ENCODE assay signal across 9 cellular contexts in the genomic region with DNA sequence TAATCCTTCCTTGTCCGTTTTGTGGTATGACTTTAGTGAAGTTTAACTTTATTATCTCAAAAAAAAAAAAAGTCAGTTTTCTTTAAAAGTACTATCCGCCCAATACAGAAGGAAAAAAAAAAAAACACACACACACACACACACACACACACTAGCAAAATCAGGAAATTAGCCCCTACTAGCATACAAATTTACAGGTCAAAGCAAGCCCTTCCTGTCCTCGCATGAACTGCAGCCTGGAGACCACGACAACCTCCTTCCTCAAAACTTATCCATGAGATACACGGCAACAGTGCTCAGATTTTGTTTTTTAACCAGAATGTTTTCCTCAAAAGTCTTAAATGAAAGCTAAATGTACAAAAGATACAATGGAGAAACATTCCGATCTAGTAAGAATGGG. TPM values are rescaled to one million over a fixed set of nuclear protein-coding genes. Genes with fewer than 3 reads are reported as not detected.
A peak's percentile ranks its signal among the peaks of the same experiment; 100 is the strongest.
DNase-seq lines count a peak whose midpoint lies in the region; FAIRE-seq and TF ChIP-seq lines count a peak whose summit lies in the region.
"Had no signal": no experiment of that assay in that cellular context is flagged by ENCODE, and none has a peak within 500 bp of the region (broad histone marks: within the 10 kb centered on the region; RNA-seq: fewer than 3 reads in every experiment).

No MANE protein-coding gene starts in this region.

- H4K20me1 ChIP-seq in OCI-LY1 (ENCODE audit: insufficient read depth, low read length) (no peaks in the 10 kb centered on the region), endothelial cell of umbilical vein (replicated peaks; ENCODE audit: control insufficient read depth, extremely low read depth, insufficient read depth, low read length) (no peaks in the 10 kb centered on the region)

- CTCF ChIA-PET in endothelial cell of umbilical vein (lab: Charles Lee), result no interaction called here

- dilution Hi-C loops in endothelial cell of umbilical vein (cut with MboI; ENCODE audit: extremely low pct_ligation_motif_present, low sequenced_read_pairs), result no loop called here

- H3K27ac ChIP-seq in OCI-LY1 (ENCODE audit: low read depth, low read length, poor library complexity, severe bottlenecking) (peak overlapping the region; percentile 91), endothelial cell of umbilical vein (ENCODE audit: insufficient read depth, low read depth, low read length) (peak overlapping the region; percentile 37)

- H3K27ac Mint-ChIP-seq in progenitor cell of endocrine pancreas, result peak overlapping the region; percentile 68

- H3K36me3 ChIP-seq in OCI-LY1 (ENCODE audit: insufficient read depth, low read length) (peaks cover 13% of the 10 kb centered on the region), endothelial cell of umbilical vein (ENCODE audit: control insufficient read depth in 2 of 2, extremely low read depth in 1 of 2, insufficient read depth in 2 of 2, low read length in 2 of 2) (no peaks in the 10 kb centered on the region)

- DNase-seq in SIG-M5 treated with dmso at 0.1 percent for 504 hours (lab: John Stamatoyannopoulos, UW; ENCODE audit: unreplicated experiment) (peak; percentile 50), SIG-M5 (lab: John Stamatoyannopoulos, UW) (no peak), endothelial cell of umbilical vein (ENCODE audit: low read depth, low spot score) (peak; percentile 71), progenitor cell of endocrine pancreas (ENCODE audit: low spot score, unreplicated experiment) (no peak), NCI-H1930 (lab: John Stamatoyannopoulos, UW) (no peak), dedifferentiated amniotic fluid mesenchymal stem cell (ENCODE audit: extremely low spot score) (no peak), GM13976 (ENCODE audit: low spot score) (no peak)
- DNase-seq: NCI-H2107 had no signal

- no TSS peak for BruUV-seq in endothelial cell of umbilical vein (replicated peaks; lab: Mats Ljungman, UMichigan)

- TF ChIP-seq CTCF in OCI-LY1 (IDR thresholded peaks at IDR 0.05; ENCODE audit: low read length) (no peak), endothelial cell of umbilical vein (IDR thresholded peaks at IDR 0.05; ENCODE audit: extremely low read depth in 1 of 2, insufficient read depth in 1 of 2, low read depth in 1 of 2, low read length in 2 of 2) (no peak), progenitor cell of endocrine pancreas (IDR thresholded peaks at IDR 0.05; ENCODE audit: unreplicated experiment) (no peak), GM13976 (IDR thresholded peaks at IDR 0.05; ENCODE audit: borderline replicate concordance, control extremely low read depth, extremely low read depth, insufficient read depth, missing control alignments) (no peak)

- H3K9ac ChIP-seq in OCI-LY1 (ENCODE audit: low read length) (peak overlapping the region; percentile 42), endothelial cell of umbilical vein (replicated peaks; ENCODE audit: extremely low read depth, insufficient read depth, low read length) (no peak overlapping the region)

- H3K9me3 Mint-ChIP-seq in progenitor cell of endocrine pancreas (ENCODE audit: low read depth), result no peaks in the 10 kb centered on the region

- peaks cover 21% of the 10 kb centered on the region for H3K4me1 Mint-ChIP-seq in progenitor cell of endocrine pancreas (ENCODE audit: low read depth)

- TF ChIP-seq POLR2A in endothelial cell of umbilical vein (IDR thresholded peaks at IDR 0.05; ENCODE audit: low read depth, low read length), result no peak

- in situ Hi-C loops in GM13976 (cut with MboI; ENCODE audit: low sequenced_read_pairs, unreplicated experiment), result no loop called here

- H3K9me1 ChIP-seq in endothelial cell of umbilical vein (replicated peaks; ENCODE audit: control insufficient read depth, extremely low read depth, insufficient read depth, low read length), result no peaks in the 10 kb centered on the region

- intact Hi-C loops in endothelial cell of umbilical vein (cut with micrococcal nuclease), result loop anchor here (1.0 to 2.0 kb wide), 2 partner anchors 8 to 16 kb away; a partner anchor contains a TSS

- H3K36me3 Mint-ChIP-seq in progenitor cell of endocrine pancreas (ENCODE audit: insufficient read depth), result peaks cover 15% of the 10 kb centered on the region

- H3K9me3 ChIP-seq in OCI-LY1 (ENCODE audit: low read length), result no peaks in the 10 kb centered on the region
- no peaks in the 10 kb centered on the region for H3K9me3 ChIP-seq in endothelial cell of umbilical vein (replicated peaks; ENCODE audit: control insufficient read depth, insufficient read depth, low read length)

- no peaks in the 10 kb centered on the region for H3K27me3 Mint-ChIP-seq in progenitor cell of endocrine pancreas

- H3K9me2 ChIP-seq in OCI-LY1 (ENCODE audit: low read depth, low read length), result no peaks in the 10 kb centered on the region

- H2AFZ ChIP-seq in OCI-LY1 (ENCODE audit: low read length) (no peak overlapping the region), endothelial cell of umbilical vein (ENCODE audit: low read depth, low read length) (no peak overlapping the region)

- H3K4me3 ChIP-seq in OCI-LY1 (ENCODE audit: low read depth, low read length, poor library complexity, severe bottlenecking) (peak overlapping the region; percentile 42), endothelial cell of umbilical vein (replicated peaks in 1 of 3; ENCODE audit: insufficient read depth in 1 of 3, low read depth in 1 of 3, low read length in 3 of 3) (no peak overlapping the region)

- H3K4me2 ChIP-seq in OCI-LY1 (ENCODE audit: low read length), result peak overlapping the region; percentile 64
- peak overlapping the region; percentile 78 for H3K4me2 ChIP-seq in endothelial cell of umbilical vein (ENCODE audit: insufficient read depth, low read length)

- H3K4me1 ChIP-seq in OCI-LY1 (ENCODE audit: insufficient read depth, low read length, severe bottlenecking) (peaks cover 55% of the 10 kb centered on the region), endothelial cell of umbilical vein (ENCODE audit: control insufficient read depth, extremely low read depth, insufficient read depth, low read length) (peaks cover 17% of the 10 kb centered on the region)

- H3K4me3 Mint-ChIP-seq in progenitor cell of endocrine pancreas (ENCODE audit: low read depth), result no peak overlapping the region

- peaks cover 65% of the 10 kb centered on the region for H3K79me2 ChIP-seq in OCI-LY1 (ENCODE audit: insufficient read depth, low read length)
- peaks cover 84% of the 10 kb centered on the region for H3K79me2 ChIP-seq in endothelial cell of umbilical vein (ENCODE audit: control insufficient read depth, insufficient read depth, low read length)

- POLR2A ChIA-PET in endothelial cell of umbilical vein (lab: Charles Lee), result interaction anchor here (0.8 kb wide), 1 partner anchor 182 kb away, joined by 8 read pairs; a partner anchor contains a TSS

- H3K27me3 ChIP-seq in OCI-LY1 (ENCODE audit: insufficient read depth, low read length), result no peaks in the 10 kb centered on the region
- no peaks in the 10 kb centered on the region for H3K27me3 ChIP-seq in endothelial cell of umbilical vein (ENCODE audit: control insufficient read depth in 2 of 2, insufficient read depth in 2 of 2, low read length in 2 of 2)

- no peaks in the 10 kb centered on the region for H3F3A ChIP-seq in OCI-LY1 (ENCODE audit: insufficient read depth, low read length)

- FAIRE-seq in endothelial cell of umbilical vein (lab: Jason Lieb, UNC), result no peak

TF ChIP-seq in endothelial cell of umbilical vein, 7 proteins besides CTCF, POLR2A, EP300 and RAD21:
- no peak for TF ChIP-seq POLR2AphosphoS5 (IDR thresholded peaks at IDR 0.05; ENCODE audit: insufficient read depth, low read depth, low read length)
- no peak for TF ChIP-seq FOS (IDR thresholded peaks at IDR 0.05; ENCODE audit: borderline replicate concordance, insufficient read depth, low read length)
- TF ChIP-seq GATA2 (IDR thresholded peaks at IDR 0.05; ENCODE audit: insufficient read depth, insufficient read length, low read depth, low read length), result no peak
- TF ChIP-seq MYC (IDR thresholded peaks at IDR 0.05; ENCODE audit: low read depth, low read length), result no peak
- no peak for TF ChIP-seq EZH2 (IDR thresholded peaks at IDR 0.05; ENCODE audit: borderline replicate concordance, low read depth, low read length, severe bottlenecking)
- TF ChIP-seq, protein P1, sequence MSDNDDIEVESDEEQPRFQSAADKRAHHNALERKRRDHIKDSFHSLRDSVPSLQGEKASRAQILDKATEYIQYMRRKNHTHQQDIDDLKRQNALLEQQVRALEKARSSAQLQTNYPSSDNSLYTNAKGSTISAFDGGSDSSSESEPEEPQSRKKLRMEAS (IDR thresholded peaks at IDR 0.05; ENCODE audit: insufficient read depth, insufficient read length), result no peak
- TF ChIP-seq JUN (IDR thresholded peaks at IDR 0.05; ENCODE audit: borderline replicate concordance, insufficient read depth, insufficient read length, low read depth), result no peak

RNA-seq across cellular contexts. Expression of a gene that starts 16.2 kb away (rescaled TPM):
- 134 and 140 TPM in 2 replicates for total RNA-seq in endothelial cell of umbilical vein
- polyA plus RNA-seq in endothelial cell of umbilical vein, result 81.1 and 90.0 TPM in 2 replicates
- 63.3 and 64.6 TPM in 2 replicates for polyA plus RNA-seq in endothelial cell of umbilical vein (2011; cell fraction: cytosol; rRNA removed)
- polyA plus RNA-seq in endothelial cell of umbilical vein (2011; cell fraction: nucleus; rRNA removed), result 95.3 and 99.8 TPM in 2 replicates
- 57.3 and 60.0 TPM in 2 replicates for polyA plus RNA-seq in endothelial cell of umbilical vein (2012)
- 434 and 461 TPM in 2 replicates for polyA minus RNA-seq in endothelial cell of umbilical vein
- polyA minus RNA-seq in endothelial cell of umbilical vein (2011; cell fraction: cytosol; rRNA and poly(A)+ RNA removed), result 71.4 TPM
- 297 and 421 TPM in 2 replicates for polyA minus RNA-seq in endothelial cell of umbilical vein (2011; cell fraction: nucleus; rRNA and poly(A)+ RNA removed)
- 154 and 165 TPM in 2 replicates for total RNA-seq in progenitor cell of endocrine pancreas

RNA-seq across cellular contexts. Expression of a gene that starts 17.9 kb away (rescaled TPM):
- total RNA-seq in endothelial cell of umbilical vein (28.0 and 28.6 TPM in 2 replicates), progenitor cell of endocrine pancreas (37.1 and 40.5 TPM in 2 replicates)
- 40.8 and 40.9 TPM in 2 replicates for polyA plus RNA-seq in endothelial cell of umbilical vein
- 12.9 and 18.3 TPM in 2 replicates for polyA plus RNA-seq in endothelial cell of umbilical vein (2011; cell fraction: cytosol; rRNA removed)
- 281 and 287 TPM in 2 replicates for polyA plus RNA-seq in endothelial cell of umbilical vein (2011; cell fraction: nucleus; rRNA removed)
- polyA plus RNA-seq in endothelial cell of umbilical vein (2012), result 24.0 and 25.5 TPM in 2 replicates
- polyA minus RNA-seq in endothelial cell of umbilical vein, result 42.5 and 54.3 TPM in 2 replicates
- 7.8 TPM for polyA minus RNA-seq in endothelial cell of umbilical vein (2011; cell fraction: cytosol; rRNA and poly(A)+ RNA removed)
- polyA minus RNA-seq in endothelial cell of umbilical vein (2011; cell fraction: nucleus; rRNA and poly(A)+ RNA removed), result 44.2 and 61.8 TPM in 2 replicates

Comparison
In these comparisons a context has a peak if more than half of its experiments do, and no peak if none do; other contexts are left out.
1. DNase-seq: peak in SIG-M5 treated with dmso at 0.1 percent for 504 hours (single experiment) and endothelial cell of umbilical vein (single experiment); none in SIG-M5 (single experiment), progenitor cell of endocrine pancreas (single experiment), NCI-H1930 (0 of 2), dedifferentiated amniotic fluid mesenchymal stem cell (single experiment) and GM13976 (single experiment).